In the genomic region with DNA sequence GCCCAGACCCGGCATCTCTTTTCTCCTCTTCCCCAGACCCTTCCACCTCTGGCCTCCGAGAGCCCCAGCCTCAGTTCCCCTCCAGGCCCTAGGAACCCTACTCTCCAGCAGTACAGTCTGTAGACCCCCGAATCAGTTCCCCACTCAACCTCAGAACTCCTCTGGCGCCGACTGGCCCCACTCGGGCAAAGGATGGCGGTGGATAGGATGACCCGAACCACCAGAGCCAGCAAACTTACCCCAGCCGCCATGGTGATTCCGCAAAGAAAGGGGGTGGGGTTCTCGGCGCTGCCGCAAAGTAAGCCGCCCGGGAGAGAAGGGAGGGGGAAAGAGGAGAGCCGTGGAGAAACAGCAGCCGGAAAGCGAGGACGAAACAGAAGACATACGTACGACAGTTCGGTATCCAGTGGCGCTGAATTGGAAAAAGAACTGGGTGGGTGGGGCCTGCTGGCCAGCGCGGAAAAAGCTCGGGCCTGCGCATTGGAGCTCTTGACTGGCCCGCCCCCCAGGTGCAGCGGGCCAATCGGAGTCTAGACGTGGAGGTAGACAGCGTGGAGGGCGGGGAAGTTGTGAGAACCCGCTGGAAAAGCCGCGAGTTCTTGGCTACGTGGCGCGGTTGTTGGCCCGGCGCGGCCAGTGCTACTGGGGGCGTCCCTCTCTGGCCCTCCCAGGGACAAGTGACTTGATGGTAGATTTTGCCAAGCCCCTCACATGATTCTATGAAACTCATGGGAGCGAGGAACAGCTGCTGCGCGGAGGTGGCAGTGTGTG, we compare ENCODE assay signal across 1 cellular context.
TF ChIP-seq lines count a peak whose summit lies in the region.

A gene with protein sequence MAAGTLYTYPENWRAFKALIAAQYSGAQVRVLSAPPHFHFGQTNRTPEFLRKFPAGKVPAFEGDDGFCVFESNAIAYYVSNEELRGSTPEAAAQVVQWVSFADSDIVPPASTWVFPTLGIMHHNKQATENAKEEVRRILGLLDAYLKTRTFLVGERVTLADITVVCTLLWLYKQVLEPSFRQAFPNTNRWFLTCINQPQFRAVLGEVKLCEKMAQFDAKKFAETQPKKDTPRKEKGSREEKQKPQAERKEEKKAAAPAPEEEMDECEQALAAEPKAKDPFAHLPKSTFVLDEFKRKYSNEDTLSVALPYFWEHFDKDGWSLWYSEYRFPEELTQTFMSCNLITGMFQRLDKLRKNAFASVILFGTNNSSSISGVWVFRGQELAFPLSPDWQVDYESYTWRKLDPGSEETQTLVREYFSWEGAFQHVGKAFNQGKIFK (minus strand): TSS at position 300 of the 771 bp plus-strand sequence. CDS start 49 bp downstream, at position 251.

TF ChIP-seq in K562, 482 proteins besides CTCF, POLR2A, EP300 and RAD21 (continued from another document and continues in another):
- TF ChIP-seq, protein P1, sequence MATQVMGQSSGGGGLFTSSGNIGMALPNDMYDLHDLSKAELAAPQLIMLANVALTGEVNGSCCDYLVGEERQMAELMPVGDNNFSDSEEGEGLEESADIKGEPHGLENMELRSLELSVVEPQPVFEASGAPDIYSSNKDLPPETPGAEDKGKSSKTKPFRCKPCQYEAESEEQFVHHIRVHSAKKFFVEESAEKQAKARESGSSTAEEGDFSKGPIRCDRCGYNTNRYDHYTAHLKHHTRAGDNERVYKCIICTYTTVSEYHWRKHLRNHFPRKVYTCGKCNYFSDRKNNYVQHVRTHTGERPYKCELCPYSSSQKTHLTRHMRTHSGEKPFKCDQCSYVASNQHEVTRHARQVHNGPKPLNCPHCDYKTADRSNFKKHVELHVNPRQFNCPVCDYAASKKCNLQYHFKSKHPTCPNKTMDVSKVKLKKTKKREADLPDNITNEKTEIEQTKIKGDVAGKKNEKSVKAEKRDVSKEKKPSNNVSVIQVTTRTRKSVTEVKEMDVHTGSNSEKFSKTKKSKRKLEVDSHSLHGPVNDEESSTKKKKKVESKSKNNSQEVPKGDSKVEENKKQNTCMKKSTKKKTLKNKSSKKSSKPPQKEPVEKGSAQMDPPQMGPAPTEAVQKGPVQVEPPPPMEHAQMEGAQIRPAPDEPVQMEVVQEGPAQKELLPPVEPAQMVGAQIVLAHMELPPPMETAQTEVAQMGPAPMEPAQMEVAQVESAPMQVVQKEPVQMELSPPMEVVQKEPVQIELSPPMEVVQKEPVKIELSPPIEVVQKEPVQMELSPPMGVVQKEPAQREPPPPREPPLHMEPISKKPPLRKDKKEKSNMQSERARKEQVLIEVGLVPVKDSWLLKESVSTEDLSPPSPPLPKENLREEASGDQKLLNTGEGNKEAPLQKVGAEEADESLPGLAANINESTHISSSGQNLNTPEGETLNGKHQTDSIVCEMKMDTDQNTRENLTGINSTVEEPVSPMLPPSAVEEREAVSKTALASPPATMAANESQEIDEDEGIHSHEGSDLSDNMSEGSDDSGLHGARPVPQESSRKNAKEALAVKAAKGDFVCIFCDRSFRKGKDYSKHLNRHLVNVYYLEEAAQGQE (CRISPR knock-in tag; IDR thresholded peaks at IDR 0.05; ENCODE audit: low read depth): no peak
- no peak for TF ChIP-seq ZNF263 (CRISPR knock-in tag; IDR thresholded peaks at IDR 0.05; ENCODE audit: borderline replicate concordance)
- TF ChIP-seq BCL6 (CRISPR knock-in tag; IDR thresholded peaks at IDR 0.05): no peak
- TF ChIP-seq STAG1 (CRISPR knock-in tag; IDR thresholded peaks at IDR 0.05; ENCODE audit: borderline replicate concordance): no peak
- TF ChIP-seq ZNF77 (CRISPR knock-in tag; IDR thresholded peaks at IDR 0.05): 0 out of 2 replicates have a peak, but pooled peaks have one; percentile 27
- TF ChIP-seq, protein P2, sequence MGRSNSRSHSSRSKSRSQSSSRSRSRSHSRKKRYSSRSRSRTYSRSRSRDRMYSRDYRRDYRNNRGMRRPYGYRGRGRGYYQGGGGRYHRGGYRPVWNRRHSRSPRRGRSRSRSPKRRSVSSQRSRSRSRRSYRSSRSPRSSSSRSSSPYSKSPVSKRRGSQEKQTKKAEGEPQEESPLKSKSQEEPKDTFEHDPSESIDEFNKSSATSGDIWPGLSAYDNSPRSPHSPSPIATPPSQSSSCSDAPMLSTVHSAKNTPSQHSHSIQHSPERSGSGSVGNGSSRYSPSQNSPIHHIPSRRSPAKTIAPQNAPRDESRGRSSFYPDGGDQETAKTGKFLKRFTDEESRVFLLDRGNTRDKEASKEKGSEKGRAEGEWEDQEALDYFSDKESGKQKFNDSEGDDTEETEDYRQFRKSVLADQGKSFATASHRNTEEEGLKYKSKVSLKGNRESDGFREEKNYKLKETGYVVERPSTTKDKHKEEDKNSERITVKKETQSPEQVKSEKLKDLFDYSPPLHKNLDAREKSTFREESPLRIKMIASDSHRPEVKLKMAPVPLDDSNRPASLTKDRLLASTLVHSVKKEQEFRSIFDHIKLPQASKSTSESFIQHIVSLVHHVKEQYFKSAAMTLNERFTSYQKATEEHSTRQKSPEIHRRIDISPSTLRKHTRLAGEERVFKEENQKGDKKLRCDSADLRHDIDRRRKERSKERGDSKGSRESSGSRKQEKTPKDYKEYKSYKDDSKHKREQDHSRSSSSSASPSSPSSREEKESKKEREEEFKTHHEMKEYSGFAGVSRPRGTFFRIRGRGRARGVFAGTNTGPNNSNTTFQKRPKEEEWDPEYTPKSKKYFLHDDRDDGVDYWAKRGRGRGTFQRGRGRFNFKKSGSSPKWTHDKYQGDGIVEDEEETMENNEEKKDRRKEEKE (IDR thresholded peaks at IDR 0.05; ENCODE audit: borderline replicate concordance in 1 of 2, control insufficient read depth in 1 of 2, low read depth in 2 of 2, low read length in 1 of 2): no peak
- TF ChIP-seq ARHGAP35 (IDR thresholded peaks at IDR 0.05; ENCODE audit: partially characterized antibody): no peak
- TF ChIP-seq SRF (CRISPR knock-in tag; IDR thresholded peaks at IDR 0.05): peak in 1 of 2 experiments; percentile 59; a peak in 2 of 4 replicates
- TF ChIP-seq, protein P3, sequence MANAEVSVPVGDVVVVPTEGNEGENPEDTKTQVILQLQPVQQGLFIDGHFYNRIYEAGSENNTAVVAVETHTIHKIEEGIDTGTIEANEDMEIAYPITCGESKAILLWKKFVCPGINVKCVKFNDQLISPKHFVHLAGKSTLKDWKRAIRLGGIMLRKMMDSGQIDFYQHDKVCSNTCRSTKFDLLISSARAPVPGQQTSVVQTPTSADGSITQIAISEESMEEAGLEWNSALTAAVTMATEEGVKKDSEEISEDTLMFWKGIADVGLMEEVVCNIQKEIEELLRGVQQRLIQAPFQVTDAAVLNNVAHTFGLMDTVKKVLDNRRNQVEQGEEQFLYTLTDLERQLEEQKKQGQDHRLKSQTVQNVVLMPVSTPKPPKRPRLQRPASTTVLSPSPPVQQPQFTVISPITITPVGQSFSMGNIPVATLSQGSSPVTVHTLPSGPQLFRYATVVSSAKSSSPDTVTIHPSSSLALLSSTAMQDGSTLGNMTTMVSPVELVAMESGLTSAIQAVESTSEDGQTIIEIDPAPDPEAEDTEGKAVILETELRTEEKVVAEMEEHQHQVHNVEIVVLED (CRISPR knock-in tag; IDR thresholded peaks at IDR 0.05): no peak
- TF ChIP-seq CBX5 (IDR thresholded peaks at IDR 0.05; ENCODE audit: borderline replicate concordance, low read depth): no peak
- TF ChIP-seq HMG20B (CRISPR knock-in tag; IDR thresholded peaks at IDR 0.05): no peak
- TF ChIP-seq NBN (IDR thresholded peaks at IDR 0.05; ENCODE audit: low read depth): peak; percentile 73
- TF ChIP-seq, protein P4, sequence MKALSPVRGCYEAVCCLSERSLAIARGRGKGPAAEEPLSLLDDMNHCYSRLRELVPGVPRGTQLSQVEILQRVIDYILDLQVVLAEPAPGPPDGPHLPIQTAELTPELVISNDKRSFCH (CRISPR knock-in tag; IDR thresholded peaks at IDR 0.05): no peak
- TF ChIP-seq, protein P4 (tag; IDR thresholded peaks at IDR 0.05): no peak
- no peak for TF ChIP-seq CEBPG (CRISPR knock-in tag; IDR thresholded peaks at IDR 0.05)
- no peak for TF ChIP-seq CEBPG (tag; conservative IDR thresholded peaks at IDR 0.05 in 1 of 2, IDR thresholded peaks at IDR 0.05 in 1 of 2)
- TF ChIP-seq TAF7 (tag; IDR thresholded peaks at IDR 0.05): peak; percentile 100
- TF ChIP-seq, protein P5, sequence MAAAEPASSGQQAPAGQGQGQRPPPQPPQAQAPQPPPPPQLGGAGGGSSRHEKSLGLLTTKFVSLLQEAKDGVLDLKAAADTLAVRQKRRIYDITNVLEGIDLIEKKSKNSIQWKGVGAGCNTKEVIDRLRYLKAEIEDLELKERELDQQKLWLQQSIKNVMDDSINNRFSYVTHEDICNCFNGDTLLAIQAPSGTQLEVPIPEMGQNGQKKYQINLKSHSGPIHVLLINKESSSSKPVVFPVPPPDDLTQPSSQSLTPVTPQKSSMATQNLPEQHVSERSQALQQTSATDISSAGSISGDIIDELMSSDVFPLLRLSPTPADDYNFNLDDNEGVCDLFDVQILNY (CRISPR knock-in tag; IDR thresholded peaks at IDR 0.05): no peak
- TF ChIP-seq LCOR (CRISPR knock-in tag; IDR thresholded peaks at IDR 0.05): peak; percentile 48; the same call in 1 of the 2 replicates
- no peak for TF ChIP-seq ILF3 (IDR thresholded peaks at IDR 0.05; ENCODE audit: borderline replicate concordance)
- TF ChIP-seq POLR2G (IDR thresholded peaks at IDR 0.05; ENCODE audit: low read depth, low read length): peak; percentile 93
- TF ChIP-seq, protein P6, sequence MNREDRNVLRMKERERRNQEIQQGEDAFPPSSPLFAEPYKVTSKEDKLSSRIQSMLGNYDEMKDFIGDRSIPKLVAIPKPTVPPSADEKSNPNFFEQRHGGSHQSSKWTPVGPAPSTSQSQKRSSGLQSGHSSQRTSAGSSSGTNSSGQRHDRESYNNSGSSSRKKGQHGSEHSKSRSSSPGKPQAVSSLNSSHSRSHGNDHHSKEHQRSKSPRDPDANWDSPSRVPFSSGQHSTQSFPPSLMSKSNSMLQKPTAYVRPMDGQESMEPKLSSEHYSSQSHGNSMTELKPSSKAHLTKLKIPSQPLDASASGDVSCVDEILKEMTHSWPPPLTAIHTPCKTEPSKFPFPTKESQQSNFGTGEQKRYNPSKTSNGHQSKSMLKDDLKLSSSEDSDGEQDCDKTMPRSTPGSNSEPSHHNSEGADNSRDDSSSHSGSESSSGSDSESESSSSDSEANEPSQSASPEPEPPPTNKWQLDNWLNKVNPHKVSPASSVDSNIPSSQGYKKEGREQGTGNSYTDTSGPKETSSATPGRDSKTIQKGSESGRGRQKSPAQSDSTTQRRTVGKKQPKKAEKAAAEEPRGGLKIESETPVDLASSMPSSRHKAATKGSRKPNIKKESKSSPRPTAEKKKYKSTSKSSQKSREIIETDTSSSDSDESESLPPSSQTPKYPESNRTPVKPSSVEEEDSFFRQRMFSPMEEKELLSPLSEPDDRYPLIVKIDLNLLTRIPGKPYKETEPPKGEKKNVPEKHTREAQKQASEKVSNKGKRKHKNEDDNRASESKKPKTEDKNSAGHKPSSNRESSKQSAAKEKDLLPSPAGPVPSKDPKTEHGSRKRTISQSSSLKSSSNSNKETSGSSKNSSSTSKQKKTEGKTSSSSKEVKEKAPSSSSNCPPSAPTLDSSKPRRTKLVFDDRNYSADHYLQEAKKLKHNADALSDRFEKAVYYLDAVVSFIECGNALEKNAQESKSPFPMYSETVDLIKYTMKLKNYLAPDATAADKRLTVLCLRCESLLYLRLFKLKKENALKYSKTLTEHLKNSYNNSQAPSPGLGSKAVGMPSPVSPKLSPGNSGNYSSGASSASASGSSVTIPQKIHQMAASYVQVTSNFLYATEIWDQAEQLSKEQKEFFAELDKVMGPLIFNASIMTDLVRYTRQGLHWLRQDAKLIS (CRISPR knock-in tag; IDR thresholded peaks at IDR 0.05): peak; percentile 80; the same call in 1 of the 2 replicates
- no peak for TF ChIP-seq ILK (tag; IDR thresholded peaks at IDR 0.05; ENCODE audit: borderline replicate concordance, low read depth)
- peak; percentile 52 for TF ChIP-seq TARDBP (IDR thresholded peaks at IDR 0.05)
- no peak for TF ChIP-seq ZNF143 (CRISPR knock-in tag; IDR thresholded peaks at IDR 0.05)
- no peak for TF ChIP-seq DACH1 (IDR thresholded peaks at IDR 0.05; ENCODE audit: partially characterized antibody)
- no peak for TF ChIP-seq ZNF561 (CRISPR knock-in tag; conservative IDR thresholded peaks at IDR 0.05)
- TF ChIP-seq, protein P7, sequence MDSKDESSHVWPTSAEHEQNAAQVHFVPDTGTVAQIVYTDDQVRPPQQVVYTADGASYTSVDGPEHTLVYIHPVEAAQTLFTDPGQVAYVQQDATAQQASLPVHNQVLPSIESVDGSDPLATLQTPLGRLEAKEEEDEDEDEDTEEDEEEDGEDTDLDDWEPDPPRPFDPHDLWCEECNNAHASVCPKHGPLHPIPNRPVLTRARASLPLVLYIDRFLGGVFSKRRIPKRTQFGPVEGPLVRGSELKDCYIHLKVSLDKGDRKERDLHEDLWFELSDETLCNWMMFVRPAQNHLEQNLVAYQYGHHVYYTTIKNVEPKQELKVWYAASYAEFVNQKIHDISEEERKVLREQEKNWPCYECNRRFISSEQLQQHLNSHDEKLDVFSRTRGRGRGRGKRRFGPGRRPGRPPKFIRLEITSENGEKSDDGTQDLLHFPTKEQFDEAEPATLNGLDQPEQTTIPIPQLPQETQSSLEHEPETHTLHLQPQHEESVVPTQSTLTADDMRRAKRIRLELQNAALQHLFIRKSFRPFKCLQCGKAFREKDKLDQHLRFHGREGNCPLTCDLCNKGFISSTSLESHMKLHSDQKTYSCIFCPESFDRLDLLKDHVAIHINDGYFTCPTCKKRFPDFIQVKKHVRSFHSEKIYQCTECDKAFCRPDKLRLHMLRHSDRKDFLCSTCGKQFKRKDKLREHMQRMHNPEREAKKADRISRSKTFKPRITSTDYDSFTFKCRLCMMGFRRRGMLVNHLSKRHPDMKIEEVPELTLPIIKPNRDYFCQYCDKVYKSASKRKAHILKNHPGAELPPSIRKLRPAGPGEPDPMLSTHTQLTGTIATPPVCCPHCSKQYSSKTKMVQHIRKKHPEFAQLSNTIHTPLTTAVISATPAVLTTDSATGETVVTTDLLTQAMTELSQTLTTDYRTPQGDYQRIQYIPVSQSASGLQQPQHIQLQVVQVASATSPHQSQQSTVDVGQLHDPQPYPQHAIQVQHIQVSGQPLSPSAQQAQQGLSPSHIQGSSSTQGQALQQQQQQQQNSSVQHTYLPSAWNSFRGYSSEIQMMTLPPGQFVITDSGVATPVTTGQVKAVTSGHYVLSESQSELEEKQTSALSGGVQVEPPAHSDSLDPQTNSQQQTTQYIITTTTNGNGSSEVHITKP (IDR thresholded peaks at IDR 0.05; ENCODE audit: partially characterized antibody): peak; percentile 3
- no peak for TF ChIP-seq ZNF830 (CRISPR knock-in tag; IDR thresholded peaks at IDR 0.05)
- no peak for TF ChIP-seq CBX2 (IDR thresholded peaks at IDR 0.05; ENCODE audit: insufficient read depth, low read length, poor library complexity, severe bottlenecking)
- no peak for TF ChIP-seq RBM25 (IDR thresholded peaks at IDR 0.05; ENCODE audit: low read depth, low read length, severe bottlenecking)
- TF ChIP-seq SLC30A9 (CRISPR knock-in tag; IDR thresholded peaks at IDR 0.05): no peak
- TF ChIP-seq SP2 (IDR thresholded peaks at IDR 0.05; ENCODE audit: extremely low read depth, low read depth, low read length, poor library complexity, severe bottlenecking): peak; percentile 44
- TF ChIP-seq, protein P8, sequence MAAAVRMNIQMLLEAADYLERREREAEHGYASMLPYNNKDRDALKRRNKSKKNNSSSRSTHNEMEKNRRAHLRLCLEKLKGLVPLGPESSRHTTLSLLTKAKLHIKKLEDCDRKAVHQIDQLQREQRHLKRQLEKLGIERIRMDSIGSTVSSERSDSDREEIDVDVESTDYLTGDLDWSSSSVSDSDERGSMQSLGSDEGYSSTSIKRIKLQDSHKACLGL (CRISPR knock-in tag; IDR thresholded peaks at IDR 0.05; ENCODE audit: borderline replicate concordance, poor library complexity, severe bottlenecking): peak; percentile 22
